8 cellular contexts compared by ENCODE assay signal in genomic region chr12:50087995-50088394, GRCh38. TPM values are rescaled to one million over a fixed set of nuclear protein-coding genes. Genes with fewer than 3 reads are reported as not detected.
DNase-seq lines count a peak whose midpoint lies in the region; ATAC-seq and TF ChIP-seq lines count a peak whose summit lies in the region.

No MANE protein-coding gene starts in this region.

- peaks cover 9% of the 10 kb centered on the region for H4K20me1 ChIP-seq in hepatocyte (ENCODE audit: insufficient read depth, poor library complexity, severe bottlenecking)

- no peaks in the 10 kb centered on the region for H3K9me3 ChIP-seq in hepatocyte (ENCODE audit: low read depth)

- no peaks in the 10 kb centered on the region for H3K27me3 ChIP-seq in hepatocyte

- POLR2A ChIA-PET in activated CD8-positive, alpha-beta T cell treated with anti-CD3 and anti-CD28 coated beads for 36 hours (lab: Charles Lee), result interaction anchor here (0.9 kb wide), 2 partner anchors 24 to 25 kb away, joined by 3 to 5 read pairs; no protein-coding TSS in a partner anchor

- H3K4me3 ChIP-seq in foreskin fibroblast (ENCODE audit: low read depth in 1 of 2, low read length in 2 of 2) (no peak overlapping the region), hepatocyte (no peak overlapping the region)

- intact Hi-C loops in activated CD8-positive, alpha-beta T cell treated with anti-CD3 and anti-CD28 coated beads for 36 hours (cut with micrococcal nuclease), result loop anchor here (5.0 kb wide), 1 partner anchor 89 kb away; no protein-coding TSS in a partner anchor
- intact Hi-C loops in Right ventricle myocardium inferior (cut with DNase I), result loop anchor here (2.0 kb wide), 1 partner anchor 87 kb away; no protein-coding TSS in a partner anchor

- no peaks in the 10 kb centered on the region for H3K36me3 ChIP-seq in hepatocyte (replicated peaks; ENCODE audit: insufficient read depth, low read depth)

- TF ChIP-seq CTCF in activated CD8-positive, alpha-beta T cell treated with anti-CD3 and anti-CD28 coated beads for 36 hours (IDR thresholded peaks at IDR 0.05), result no peak
- TF ChIP-seq CTCF in foreskin fibroblast (IDR thresholded peaks at IDR 0.05; ENCODE audit: low read depth, low read length) (no peak), hepatocyte (IDR thresholded peaks at IDR 0.05; ENCODE audit: poor library complexity) (no peak)

- CTCF ChIA-PET in activated CD8-positive, alpha-beta T cell treated with anti-CD3 and anti-CD28 coated beads for 36 hours (lab: Charles Lee), result interaction anchor here (0.6 to 6.8 kb wide), 23 partner anchors 9 to 226 kb away, joined by 3 to 60 read pairs (median 4); partner anchors contain the start of genes CERS5, COX14, GPD1 and RACGAP1

- H3K79me2 ChIP-seq in hepatocyte, result peaks cover 15% of the 10 kb centered on the region

- peaks cover 6 to 15% of the 10 kb centered on the region in 2 donors for H3K36me3 Mint-ChIP-seq in activated T-cell treated with anti-CD3 and anti-CD28 coated beads, Interleukin-2, amount 50 U/mL, for 72 hours (ENCODE audit: insufficient read depth in 2 of 2)
- peaks cover 17% of the 10 kb centered on the region for H3K36me3 Mint-ChIP-seq in activated CD8-positive, alpha-beta T cell treated with anti-CD3 and anti-CD28 coated beads for 36 hours (ENCODE audit: low read depth)
- peaks cover 17 to 23% of the 10 kb centered on the region in 2 donors for H3K36me3 Mint-ChIP-seq in stimulated activated naive B cell treated with anti-CD40 and anti-IgM and Interleukin-4, amounts not matched to agents 10 μg/mL and 1 μg/mL and 100 μg/mL, for 72 hours

- WGBS in hepatocyte (ENCODE audit: low lambda C conversion rate, missing lambda C conversion rate), result 96% methylated on average over 3 of the region's 3 CpGs

- H3K4me1 Mint-ChIP-seq in activated T-cell treated with anti-CD3 and anti-CD28 coated beads, Interleukin-2, amount 50 U/mL, for 72 hours (ENCODE audit: low read depth), result peaks cover 48% of the 10 kb centered on the region
- H3K4me1 Mint-ChIP-seq in activated CD8-positive, alpha-beta T cell treated with anti-CD3 and anti-CD28 coated beads for 36 hours (ENCODE audit: low read depth), result peaks cover 38% of the 10 kb centered on the region
- peaks cover 26 to 41% of the 10 kb centered on the region in 2 donors for H3K4me1 Mint-ChIP-seq in stimulated activated naive B cell treated with anti-CD40 and anti-IgM and Interleukin-4, amounts not matched to agents 10 μg/mL and 1 μg/mL and 100 μg/mL, for 72 hours

- no peaks in the 10 kb centered on the region for H3K9me2 ChIP-seq in hepatocyte (replicated peaks; ENCODE audit: insufficient read depth)

- no peaks in the 10 kb centered on the region for H3K9me3 Mint-ChIP-seq in activated T-cell treated with anti-CD3 and anti-CD28 coated beads, Interleukin-2, amount 50 U/mL, for 72 hours
- H3K9me3 Mint-ChIP-seq in activated CD8-positive, alpha-beta T cell treated with anti-CD3 and anti-CD28 coated beads for 36 hours, result no peaks in the 10 kb centered on the region
- H3K9me3 Mint-ChIP-seq in stimulated activated naive B cell treated with anti-CD40 and anti-IgM and Interleukin-4, amounts not matched to agents 10 μg/mL and 1 μg/mL and 100 μg/mL, for 72 hours, result no peaks in the 10 kb centered on the region

- peaks cover 10% of the 10 kb centered on the region for H3K4me1 ChIP-seq in hepatocyte (ENCODE audit: insufficient read depth)

- no peak overlapping the region for H2AFZ ChIP-seq in hepatocyte

- H3K27me3 Mint-ChIP-seq in activated T-cell treated with anti-CD3 and anti-CD28 coated beads, Interleukin-2, amount 50 U/mL, for 72 hours (ENCODE audit: low read depth), result no peaks in the 10 kb centered on the region
- no peaks in the 10 kb centered on the region for H3K27me3 Mint-ChIP-seq in activated CD8-positive, alpha-beta T cell treated with anti-CD3 and anti-CD28 coated beads for 36 hours
- no peaks in the 10 kb centered on the region for H3K27me3 Mint-ChIP-seq in stimulated activated naive B cell treated with anti-CD40 and anti-IgM and Interleukin-4, amounts not matched to agents 10 μg/mL and 1 μg/mL and 100 μg/mL, for 72 hours

- H3K4me2 ChIP-seq in hepatocyte, result no peak overlapping the region

- H3K27ac ChIP-seq in hepatocyte, result no peak overlapping the region

- no peak for DNase-seq in activated T-cell treated with anti-CD3 and anti-CD28 coated beads, Interleukin-2, amount 50 U/mL, for 72 hours
- DNase-seq in activated T-cell treated with anti-CD3 and anti-CD28 coated beads for 4 hours (no peak), foreskin fibroblast (peak; percentile 70 to 85), NCI-H2081 (lab: John Stamatoyannopoulos, UW) (no peak), Right ventricle myocardium inferior (ENCODE audit: missing footprints) (no peak), hepatocyte (ENCODE audit: low spot score) (no peak)
- no peak for DNase-seq in activated CD8-positive, alpha-beta T cell treated with anti-CD3 and anti-CD28 coated beads for 36 hours
- DNase-seq in stimulated activated naive B cell treated with anti-CD40 and anti-IgM and Interleukin-4, amounts not matched to agents 10 μg/mL and 1 μg/mL and 100 μg/mL, for 72 hours, result no peak

- peak overlapping the region; percentile 96 for H3K27ac Mint-ChIP-seq in activated T-cell treated with anti-CD3 and anti-CD28 coated beads, Interleukin-2, amount 50 U/mL, for 72 hours
- H3K27ac Mint-ChIP-seq in activated CD8-positive, alpha-beta T cell treated with anti-CD3 and anti-CD28 coated beads for 36 hours, result peak overlapping the region; percentile 35
- H3K27ac Mint-ChIP-seq in stimulated activated naive B cell treated with anti-CD40 and anti-IgM and Interleukin-4, amounts not matched to agents 10 μg/mL and 1 μg/mL and 100 μg/mL, for 72 hours, result peak overlapping the region; percentile 57

- peak; percentile 3 to 18 for ATAC-seq in activated T-cell treated with anti-CD3 and anti-CD28 coated beads, Interleukin-2, amount 50 U/mL, for 72 hours (replicated peaks in 1 of 2)
- ATAC-seq in activated CD8-positive, alpha-beta T cell treated with anti-CD3 and anti-CD28 coated beads for 36 hours, result no peak
- ATAC-seq in stimulated activated naive B cell treated with anti-CD40 and anti-IgM and Interleukin-4, amounts not matched to agents 10 μg/mL and 1 μg/mL and 100 μg/mL, for 72 hours (replicated peaks), result no peak
- no peak for ATAC-seq in Right ventricle myocardium inferior

- H3K4me3 Mint-ChIP-seq in activated T-cell treated with anti-CD3 and anti-CD28 coated beads, Interleukin-2, amount 50 U/mL, for 72 hours, result peak overlapping the region; percentile 41 to 78
- no peak overlapping the region for H3K4me3 Mint-ChIP-seq in activated CD8-positive, alpha-beta T cell treated with anti-CD3 and anti-CD28 coated beads for 36 hours
- H3K4me3 Mint-ChIP-seq in stimulated activated naive B cell treated with anti-CD40 and anti-IgM and Interleukin-4, amounts not matched to agents 10 μg/mL and 1 μg/mL and 100 μg/mL, for 72 hours, result no peak overlapping the region

RNA-seq across cellular contexts. Expression of gene SMARCD1, which starts 2.9 kb away (rescaled TPM):
- 100 to 1,000 TPM in 1 of 2 donors, 10 to 100 TPM in 1; 91.0 to 111 TPM for total RNA-seq in activated T-cell treated with anti-CD3 and anti-CD28 coated beads, Interleukin-2, amount 50 U/mL, for 72 hours
- total RNA-seq in activated CD8-positive, alpha-beta T cell treated with anti-CD3 and anti-CD28 coated beads for 36 hours, result 10 to 100 TPM; 47.3 to 55.1 TPM
- total RNA-seq in Right ventricle myocardium inferior, result 20.1 TPM
- 33.4 and 44.0 TPM in 2 replicates for total RNA-seq in hepatocyte
- polyA plus RNA-seq in hepatocyte, result 26.1 and 27.9 TPM in 2 replicates

RNA-seq across cellular contexts. Expression of gene GPD1, which starts 15.8 kb away (rescaled TPM):
- 1 to 10 TPM; 1.6 to 3.5 TPM for total RNA-seq in activated T-cell treated with anti-CD3 and anti-CD28 coated beads, Interleukin-2, amount 50 U/mL, for 72 hours
- total RNA-seq in activated CD8-positive, alpha-beta T cell treated with anti-CD3 and anti-CD28 coated beads for 36 hours, result under 1 TPM; 0.16 to 0.20 TPM
- total RNA-seq in Right ventricle myocardium inferior, result 51.1 TPM
- 46.8 and 64.1 TPM in 2 replicates for total RNA-seq in hepatocyte
- polyA plus RNA-seq in hepatocyte, result 20.4 and 30.6 TPM in 2 replicates

RNA-seq across cellular contexts. Expression of gene COX14, which starts 24.0 kb away (rescaled TPM):
- 10 to 100 TPM; 41.5 to 50.1 TPM for total RNA-seq in activated T-cell treated with anti-CD3 and anti-CD28 coated beads, Interleukin-2, amount 50 U/mL, for 72 hours
- 10 to 100 TPM; 43.1 to 51.0 TPM for total RNA-seq in activated CD8-positive, alpha-beta T cell treated with anti-CD3 and anti-CD28 coated beads for 36 hours
- total RNA-seq in Right ventricle myocardium inferior (234 TPM), hepatocyte (61.5 and 73.5 TPM in 2 replicates)
- polyA plus RNA-seq in hepatocyte, result 150 and 186 TPM in 2 replicates

RNA-seq across cellular contexts. Expression of gene ASIC1, which starts 30.6 kb away (rescaled TPM):
- 10 to 100 TPM in 1 of 2 donors, 1 to 10 TPM in 1; 5.8 to 12.4 TPM for total RNA-seq in activated T-cell treated with anti-CD3 and anti-CD28 coated beads, Interleukin-2, amount 50 U/mL, for 72 hours
- total RNA-seq in activated CD8-positive, alpha-beta T cell treated with anti-CD3 and anti-CD28 coated beads for 36 hours, result 10 to 100 TPM; 14.3 to 17.3 TPM
- total RNA-seq in Right ventricle myocardium inferior, result 2.2 TPM
- total RNA-seq in hepatocyte, result 2.4 and 3.1 TPM in 2 replicates
- polyA plus RNA-seq in hepatocyte, result 4.6 and 6.7 TPM in 2 replicates

Comparison
In these comparisons a context has a peak if more than half of its experiments do, and no peak if none do; other contexts are left out.
1. ATAC-seq: peak in activated T-cell treated with anti-CD3 and anti-CD28 coated beads, Interleukin-2, amount 50 U/mL, for 72 hours (2 of 2); none in activated CD8-positive, alpha-beta T cell treated with anti-CD3 and anti-CD28 coated beads for 36 hours (single experiment), stimulated activated naive B cell treated with anti-CD40 and anti-IgM and Interleukin-4, amounts not matched to agents 10 μg/mL and 1 μg/mL and 100 μg/mL, for 72 hours (0 of 2) and Right ventricle myocardium inferior (single experiment).
2. DNase-seq: peak in foreskin fibroblast (2 of 2); none in activated T-cell treated with anti-CD3 and anti-CD28 coated beads, Interleukin-2, amount 50 U/mL, for 72 hours (0 of 2), activated T-cell treated with anti-CD3 and anti-CD28 coated beads for 4 hours (single experiment), activated CD8-positive, alpha-beta T cell treated with anti-CD3 and anti-CD28 coated beads for 36 hours (single experiment), stimulated activated naive B cell treated with anti-CD40 and anti-IgM and Interleukin-4, amounts not matched to agents 10 μg/mL and 1 μg/mL and 100 μg/mL, for 72 hours (single experiment), NCI-H2081 (0 of 2), Right ventricle myocardium inferior (single experiment) and hepatocyte (single experiment).
3. H3K27ac Mint-ChIP-seq: peak in every context shown above with its lines; median percentile 96 in activated T-cell treated with anti-CD3 and anti-CD28 coated beads, Interleukin-2, amount 50 U/mL, for 72 hours; 57 in stimulated activated naive B cell treated with anti-CD40 and anti-IgM and Interleukin-4, amounts not matched to agents 10 μg/mL and 1 μg/mL and 100 μg/mL, for 72 hours; 35 in activated CD8-positive, alpha-beta T cell treated with anti-CD3 and anti-CD28 coated beads for 36 hours.
4. H3K4me3 Mint-ChIP-seq: peak in activated T-cell treated with anti-CD3 and anti-CD28 coated beads, Interleukin-2, amount 50 U/mL, for 72 hours (2 of 2); none in activated CD8-positive, alpha-beta T cell treated with anti-CD3 and anti-CD28 coated beads for 36 hours (single experiment) and stimulated activated naive B cell treated with anti-CD40 and anti-IgM and Interleukin-4, amounts not matched to agents 10 μg/mL and 1 μg/mL and 100 μg/mL, for 72 hours (0 of 2).
5. RNA of gene GPD1, which starts 15.8 kb away (total RNA-seq): 46.8 to 64.1 TPM in hepatocyte and 51.1 TPM in Right ventricle myocardium inferior (single experiment); 1.6 to 3.5 TPM in activated T-cell treated with anti-CD3 and anti-CD28 coated beads, Interleukin-2, amount 50 U/mL, for 72 hours and 0.16 to 0.20 TPM in activated CD8-positive, alpha-beta T cell treated with anti-CD3 and anti-CD28 coated beads for 36 hours; every median in the first group is over 10 times any median in the second.